15 cellular contexts compared by ENCODE assay signal in the genomic region with DNA sequence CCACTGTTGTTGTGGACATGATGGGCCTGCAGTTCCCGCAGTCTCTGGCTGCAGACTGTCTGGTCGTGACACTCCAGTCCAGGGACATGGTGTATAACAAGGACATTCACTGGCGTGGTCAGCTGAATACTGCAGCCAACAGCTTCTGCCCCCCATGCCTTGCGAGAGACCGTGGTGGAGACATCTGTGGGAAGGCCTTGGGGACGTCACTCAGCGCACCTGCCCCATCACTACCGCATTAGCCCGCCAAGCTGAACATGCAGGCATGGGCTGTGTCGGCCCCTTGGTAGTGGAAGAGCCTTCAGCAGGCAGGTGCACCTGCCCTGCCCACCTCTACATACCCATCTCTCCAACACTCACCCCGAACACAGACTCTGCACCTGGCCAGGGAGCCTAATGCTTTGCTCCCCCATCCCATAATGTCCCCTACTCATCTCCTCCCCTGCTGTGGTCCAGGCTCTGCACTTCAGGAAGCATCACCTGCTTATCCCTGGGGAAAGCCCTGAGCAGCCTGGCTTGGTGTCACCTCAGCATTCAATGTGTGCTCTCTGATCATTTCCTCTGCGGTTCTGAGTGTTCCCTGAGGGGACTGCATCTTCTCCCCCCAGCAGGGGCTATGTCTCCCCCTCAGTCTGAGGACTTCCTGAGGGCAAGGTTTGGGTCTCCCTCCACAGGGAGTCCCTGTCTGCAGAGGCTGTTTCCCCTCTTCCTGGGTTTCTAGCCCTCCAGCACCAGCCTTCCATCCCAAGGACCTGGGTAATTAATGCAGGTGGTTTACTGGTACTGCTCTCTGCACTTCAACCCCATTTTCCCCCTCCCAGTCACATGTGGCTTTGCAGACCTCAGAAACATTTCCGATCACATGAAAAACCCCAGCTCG. TPM values are rescaled to one million over a fixed set of nuclear protein-coding genes. Genes with fewer than 3 reads are reported as not detected.
DNase-seq lines count a peak whose midpoint lies in the region; ATAC-seq, FAIRE-seq and TF ChIP-seq lines count a peak whose summit lies in the region.
"Had no signal": no experiment of that assay in that cellular context is flagged by ENCODE, and none has a peak within 500 bp of the region (broad histone marks: within the 10 kb centered on the region; RNA-seq: fewer than 3 reads in every experiment).

No MANE protein-coding gene starts in this region.

- peak; percentile 54 for ATAC-seq in GM12878
- no peak for ATAC-seq in HG03045 (IDR thresholded peaks at IDR 0.05; ENCODE audit: unreplicated experiment)
- no peak for ATAC-seq in GM19035 (IDR thresholded peaks at IDR 0.05; ENCODE audit: unreplicated experiment)
- no peak for ATAC-seq in HG03280 (IDR thresholded peaks at IDR 0.05; ENCODE audit: unreplicated experiment)
- ATAC-seq: left lobe of liver had no signal

- H3K36me3 Mint-ChIP-seq in activated naive CD4-positive, alpha-beta T cell treated with anti-CD3 and anti-CD28 coated beads, Interleukin-2, amount 50 U/mL, for 24 hours = no peaks in the 10 kb centered on the region

- in situ Hi-C loops in GM12878 (cut with MboI) = no loop called here

- peak overlapping the region; percentile 45 for H2AFZ ChIP-seq in GM12878 (ENCODE audit: control insufficient read depth, low read depth, low read length)

- TF ChIP-seq RAD21 in GM12878 (IDR thresholded peaks at IDR 0.05; ENCODE audit: insufficient read depth, low read depth, low read length) = no peak

- TF ChIP-seq EP300 in GM12878 (IDR thresholded peaks at IDR 0.05; ENCODE audit: borderline replicate concordance in 1 of 2, control insufficient read depth in 1 of 2, low read depth in 2 of 2, low read length in 2 of 2) = peak; percentile 29 to 36; a peak in 3 of 4 replicates

- H3K9me3 ChIP-seq in GM12878 (replicated peaks; ENCODE audit: control insufficient read depth, insufficient read depth, low read length) = no peaks in the 10 kb centered on the region

- no TSS peak for BruUV-seq in GM12878 (replicated peaks; lab: Mats Ljungman, UMichigan)

- peaks cover 32% of the 10 kb centered on the region for H3K4me1 ChIP-seq in GM12878 (ENCODE audit: control insufficient read depth, insufficient read depth, low read length)

- no peak for TF ChIP-seq CTCF in GM12878 (IDR thresholded peaks at IDR 0.05 in 2 of 3, conservative IDR thresholded peaks at IDR 0.05 in 1 of 3; ENCODE audit: control insufficient read depth in 2 of 3, extremely low read depth in 1 of 3, insufficient read depth in 1 of 3, low read depth in 3 of 3, low read length in 3 of 3)

- H4K20me1 ChIP-seq in GM12878 (ENCODE audit: control insufficient read depth, insufficient read depth) = no peaks in the 10 kb centered on the region

- SMC1A ChIA-PET in GM12878 (lab: Charles Lee; ENCODE audit: uncharacterized antibody, unreplicated experiment) = interaction anchor here (0.7 to 4.9 kb wide), 20 partner anchors 8 to 398 kb away, joined by 3 to 27 read pairs (median 4); partner anchors contain the start of gene S100A6

- H3K4me3 Mint-ChIP-seq in activated naive CD4-positive, alpha-beta T cell treated with anti-CD3 and anti-CD28 coated beads, Interleukin-2, amount 50 U/mL, for 24 hours = peak overlapping the region; percentile 57

- peak overlapping the region; percentile 79 for H3K4me2 ChIP-seq in GM12878 (ENCODE audit: control insufficient read depth, insufficient read depth)

- H3K4me3 ChIP-seq in GM12878 = peak overlapping the region; percentile 5; the same call in 1 of the 2 replicates

- H3K27me3 ChIP-seq in GM12878 (replicated peaks in 1 of 2; ENCODE audit: control insufficient read depth in 2 of 2, insufficient read depth in 2 of 2, low read length in 1 of 2) = no peaks in the 10 kb centered on the region

- POLR2A ChIA-PET in GM12878 (lab: Charles Lee) = interaction anchor here (0.5 to 2.6 kb wide), 10 partner anchors 9 to 1205 kb away, joined by 3 to 10 read pairs (median 4); no protein-coding TSS in a partner anchor

- H3K27me3 Mint-ChIP-seq in activated naive CD4-positive, alpha-beta T cell treated with anti-CD3 and anti-CD28 coated beads, Interleukin-2, amount 50 U/mL, for 24 hours = peaks cover 10% of the 10 kb centered on the region

- no peak for FAIRE-seq in GM12878 (lab: Jason Lieb, UNC)
- FAIRE-seq: endometrium, G401.6, H1, urothelium cell line had no signal

- H3K27ac ChIP-seq in GM12878 (ENCODE audit: control insufficient read depth, insufficient read depth) = peak overlapping the region; percentile 86

- no peaks in the 10 kb centered on the region for H3K9me3 Mint-ChIP-seq in activated naive CD4-positive, alpha-beta T cell treated with anti-CD3 and anti-CD28 coated beads, Interleukin-2, amount 50 U/mL, for 24 hours

- 35% methylated on average over 14 of the region's 14 CpGs for WGBS in GM12878 (ENCODE audit: insufficient coverage, insufficient replicate concordance, low lambda C conversion rate, missing lambda C conversion rate)

- no peak for DNase-seq in activated naive CD4-positive, alpha-beta T cell treated with anti-CD3 and anti-CD28 coated beads, Interleukin-2, amount 50 U/mL, for 16 hours
- DNase-seq in NCI-H1417 (lab: John Stamatoyannopoulos, UW) (peak; percentile 60 to 90 (median 77)), GM12878 (ENCODE audit: low read depth, low spot score) (peak; percentile 51), foreskin melanocyte (no peak)

- RAD21 ChIA-PET in GM12878 (lab: Charles Lee; ENCODE audit: unreplicated experiment) = interaction anchor here (0.5 to 4.0 kb wide), 20 partner anchors 8 to 398 kb away, joined by 3 to 26 read pairs (median 4); partner anchors contain the start of genes PGLYRP3 and S100A2

- no peak overlapping the region for H3K27ac Mint-ChIP-seq in activated naive CD4-positive, alpha-beta T cell treated with anti-CD3 and anti-CD28 coated beads, Interleukin-2, amount 50 U/mL, for 24 hours

- CTCF ChIA-PET in GM12878 (lab: Yijun Ruan, JAX) = interaction anchor here (0.6 to 5.8 kb wide), 20 partner anchors 8 to 1997 kb away, joined by 3 to 54 read pairs (median 4); partner anchors contain the start of gene PGLYRP3

- H3K79me2 ChIP-seq in GM12878 (ENCODE audit: control insufficient read depth, insufficient read depth, low read length) = peaks cover 17% of the 10 kb centered on the region

- intact Hi-C loops in GM12878 (cut with micrococcal nuclease; ENCODE audit: unreplicated experiment) = no loop called here

- no peaks in the 10 kb centered on the region for H3K36me3 ChIP-seq in GM12878 (ENCODE audit: control insufficient read depth in 2 of 2, insufficient read depth in 2 of 2, low read length in 1 of 2)

- peak overlapping the region; percentile 70 for H3K9ac ChIP-seq in GM12878 (ENCODE audit: control insufficient read depth, insufficient read depth, low read length)

- no peak for TF ChIP-seq POLR2A in GM12878 (IDR thresholded peaks at IDR 0.05; ENCODE audit: low read depth, low read length)

- peaks cover 33% of the 10 kb centered on the region for H3K4me1 Mint-ChIP-seq in activated naive CD4-positive, alpha-beta T cell treated with anti-CD3 and anti-CD28 coated beads, Interleukin-2, amount 50 U/mL, for 24 hours

RNA-seq across cellular contexts. Expression of gene PGLYRP4, which starts 3.2 kb away (rescaled TPM):
- total RNA-seq in GM12878 (2013; cell fraction: nucleolus; rRNA removed) = 13.4 and 14.3 TPM in 2 replicates
- total RNA-seq in GM12878 (2014; rRNA removed) (0.38 and 0.45 TPM in 2 replicates), GM12878 (2014; rRNA removed; fragmentation: Illumina TruSeq; extraction: Trizol) (0.22 and 0.32 TPM in 2 replicates), GM12878 (2021) (0.44 and 0.74 TPM in 2 replicates)
- 0.54 TPM for polyA plus RNA-seq in GM12878 (2011; ENCODE audit: low read depth)
- polyA plus RNA-seq in GM12878 (2011; rRNA removed) (1.6 and 3.0 TPM in 2 replicates), GM12878 (2014; fragmentation: Illumina TruSeq; extraction: Trizol) (0.48 and 0.65 TPM in 2 replicates), GM12878 (2014; fragmentation: Nextera tagmentation; extraction: Ambion mirVana) (under 1 TPM; 0.37 to 0.50 TPM), GM12878 (2014; rRNA removed) (0.44 and 0.55 TPM in 2 replicates), GM12878 (2016; fragmentation: Nextera tagmentation; extraction: Ambion mirVana) (under 1 TPM; 0.28 to 0.43 TPM)
- polyA plus RNA-seq in GM12878 (2011; cell fraction: cytosol; rRNA removed) = 4.2 and 4.6 TPM in 2 replicates
- 7.1 and 15.8 TPM in 2 replicates for polyA plus RNA-seq in GM12878 (2011; cell fraction: nucleus; rRNA removed)
- polyA plus RNA-seq in GM12878 (2012) = 0.43 and 1.2 TPM in 2 replicates
- polyA minus RNA-seq in GM12878 (2011; rRNA and poly(A)+ RNA removed) = 6.4 and 7.3 TPM in 2 replicates
- 0.53 TPM in 1 of 2 replicates, not detected in the other for polyA minus RNA-seq in GM12878 (2011; cell fraction: cytosol; rRNA and poly(A)+ RNA removed)
- polyA minus RNA-seq in GM12878 (2011; cell fraction: nucleus; rRNA and poly(A)+ RNA removed) = 6.3 and 6.9 TPM in 2 replicates
- total RNA-seq: H1, left lobe of liver, skeletal muscle tissue had no signal
- polyA plus RNA-seq: H1, neural cell had no signal

RNA-seq across cellular contexts. Expression of gene S100A9, which starts 12.2 kb away (rescaled TPM):
- total RNA-seq in GM12878 (2013; cell fraction: nucleolus; rRNA removed) = not detected in 2 replicates
- 0.68 and 1.3 TPM in 2 replicates for total RNA-seq in GM12878 (2014; rRNA removed)
- 0.37 TPM in 1 of 2 replicates, not detected in the other for total RNA-seq in GM12878 (2014; rRNA removed; fragmentation: Illumina TruSeq; extraction: Trizol)
- total RNA-seq in GM12878 (2021) = 0.37 and 0.41 TPM in 2 replicates
- not detected for polyA plus RNA-seq in GM12878 (2011; ENCODE audit: low read depth)
- 1.4 and 1.7 TPM in 2 replicates for polyA plus RNA-seq in GM12878 (2011; rRNA removed)
- 0.77 and 1.6 TPM in 2 replicates for polyA plus RNA-seq in GM12878 (2011; cell fraction: cytosol; rRNA removed)
- polyA plus RNA-seq in GM12878 (2011; cell fraction: nucleus; rRNA removed) = 0.42 and 0.87 TPM in 2 replicates
- polyA plus RNA-seq in GM12878 (2012) = not detected in 2 replicates
- 0.22 TPM in 1 of 2 replicates, not detected in the other for polyA plus RNA-seq in GM12878 (2014; fragmentation: Illumina TruSeq; extraction: Trizol)
- under 1 TPM in 1 of 2 experiments, not detected in 1; 0.49 TPM for polyA plus RNA-seq in GM12878 (2014; fragmentation: Nextera tagmentation; extraction: Ambion mirVana)
- 1.4 and 1.5 TPM in 2 replicates for polyA plus RNA-seq in GM12878 (2014; rRNA removed)
- under 1 TPM in 1 of 2 experiments, not detected in 1; 0.31 TPM for polyA plus RNA-seq in GM12878 (2016; fragmentation: Nextera tagmentation; extraction: Ambion mirVana)
- polyA minus RNA-seq in GM12878 (2011; rRNA and poly(A)+ RNA removed) = not detected in 2 replicates
- not detected in 2 replicates for polyA minus RNA-seq in GM12878 (2011; cell fraction: cytosol; rRNA and poly(A)+ RNA removed)
- not detected in 2 replicates for polyA minus RNA-seq in GM12878 (2011; cell fraction: nucleus; rRNA and poly(A)+ RNA removed)
- total RNA-seq: H1 had no signal
- polyA plus RNA-seq: H1, neural cell had no signal

RNA-seq across cellular contexts. Expression of gene S100A12, which starts 30.0 kb away (rescaled TPM):
- total RNA-seq in GM12878 (2013; cell fraction: nucleolus; rRNA removed) = not detected in 2 replicates
- total RNA-seq in GM12878 (2014; rRNA removed) = not detected in 2 replicates
- total RNA-seq in GM12878 (2014; rRNA removed; fragmentation: Illumina TruSeq; extraction: Trizol) = not detected in 2 replicates
- total RNA-seq in GM12878 (2021) = not detected in 2 replicates
- polyA plus RNA-seq in GM12878 (2011; ENCODE audit: low read depth) = not detected
- polyA plus RNA-seq in GM12878 (2011; rRNA removed) = not detected in 2 replicates
- polyA plus RNA-seq in GM12878 (2011; cell fraction: cytosol; rRNA removed) = not detected in 2 replicates
- not detected in 2 replicates for polyA plus RNA-seq in GM12878 (2011; cell fraction: nucleus; rRNA removed)
- not detected in 2 replicates for polyA plus RNA-seq in GM12878 (2012)
- polyA plus RNA-seq in GM12878 (2014; fragmentation: Illumina TruSeq; extraction: Trizol) = not detected in 2 replicates
- not detected for polyA plus RNA-seq in GM12878 (2014; fragmentation: Nextera tagmentation; extraction: Ambion mirVana)
- polyA plus RNA-seq in GM12878 (2014; rRNA removed) = not detected in 2 replicates
- not detected for polyA plus RNA-seq in GM12878 (2016; fragmentation: Nextera tagmentation; extraction: Ambion mirVana)
- polyA minus RNA-seq in GM12878 (2011; rRNA and poly(A)+ RNA removed) = not detected in 2 replicates
- not detected in 2 replicates for polyA minus RNA-seq in GM12878 (2011; cell fraction: cytosol; rRNA and poly(A)+ RNA removed)
- not detected in 2 replicates for polyA minus RNA-seq in GM12878 (2011; cell fraction: nucleus; rRNA and poly(A)+ RNA removed)
- total RNA-seq: H1 had no signal
- polyA plus RNA-seq: H1, neural cell had no signal

RNA-seq across cellular contexts. Expression of gene PGLYRP3, which starts 32.7 kb away (rescaled TPM):
- total RNA-seq in GM12878 (2013; cell fraction: nucleolus; rRNA removed) = 3.9 and 5.7 TPM in 2 replicates
- not detected in 2 replicates for total RNA-seq in GM12878 (2014; rRNA removed)
- not detected in 2 replicates for total RNA-seq in GM12878 (2014; rRNA removed; fragmentation: Illumina TruSeq; extraction: Trizol)
- 0.29 TPM in 1 of 2 replicates, not detected in the other for total RNA-seq in GM12878 (2021)
- polyA plus RNA-seq in GM12878 (2011; ENCODE audit: low read depth) = not detected
- 0.19 and 0.49 TPM in 2 replicates for polyA plus RNA-seq in GM12878 (2011; rRNA removed)
- polyA plus RNA-seq in GM12878 (2011; cell fraction: cytosol; rRNA removed) = 0.42 and 0.53 TPM in 2 replicates
- polyA plus RNA-seq in GM12878 (2011; cell fraction: nucleus; rRNA removed) = 1.6 TPM in 2 replicates
- 0.27 and 0.28 TPM in 2 replicates for polyA plus RNA-seq in GM12878 (2012)
- polyA plus RNA-seq in GM12878 (2014; fragmentation: Illumina TruSeq; extraction: Trizol) = 0.18 TPM in 1 of 2 replicates, not detected in the other
- not detected for polyA plus RNA-seq in GM12878 (2014; fragmentation: Nextera tagmentation; extraction: Ambion mirVana)
- polyA plus RNA-seq in GM12878 (2014; rRNA removed) = 0.22 TPM in 1 of 2 replicates, not detected in the other
- polyA plus RNA-seq in GM12878 (2016; fragmentation: Nextera tagmentation; extraction: Ambion mirVana) = under 1 TPM in 1 of 2 experiments, not detected in 1; 0.10 TPM
- polyA minus RNA-seq in GM12878 (2011; rRNA and poly(A)+ RNA removed) = 1.2 and 1.3 TPM in 2 replicates
- polyA minus RNA-seq in GM12878 (2011; cell fraction: cytosol; rRNA and poly(A)+ RNA removed) = not detected in 2 replicates
- polyA minus RNA-seq in GM12878 (2011; cell fraction: nucleus; rRNA and poly(A)+ RNA removed) = 1.5 and 1.7 TPM in 2 replicates
- total RNA-seq: H1, left lobe of liver, skeletal muscle tissue had no signal
- polyA plus RNA-seq: H1, neural cell had no signal

RNA-seq across cellular contexts. Expression of gene S100A8, which starts 45.4 kb away (rescaled TPM):
- total RNA-seq in GM12878 (2013; cell fraction: nucleolus; rRNA removed) = not detected in 2 replicates
- total RNA-seq in GM12878 (2014; rRNA removed) (not detected in 2 replicates), GM12878 (2014; rRNA removed; fragmentation: Illumina TruSeq; extraction: Trizol) (not detected in 2 replicates), GM12878 (2021) (not detected in 2 replicates)
- polyA plus RNA-seq in GM12878 (2011; ENCODE audit: low read depth) = not detected
- polyA plus RNA-seq in GM12878 (2011; rRNA removed) (not detected in 2 replicates), GM12878 (2014; fragmentation: Illumina TruSeq; extraction: Trizol) (not detected in 2 replicates), GM12878 (2014; fragmentation: Nextera tagmentation; extraction: Ambion mirVana) (not detected), GM12878 (2014; rRNA removed) (not detected in 2 replicates), GM12878 (2016; fragmentation: Nextera tagmentation; extraction: Ambion mirVana) (under 1 TPM in 1 of 2 experiments, not detected in 1; 0.28 TPM)
- polyA plus RNA-seq in GM12878 (2011; cell fraction: cytosol; rRNA removed) = not detected in 2 replicates
- polyA plus RNA-seq in GM12878 (2011; cell fraction: nucleus; rRNA removed) = not detected in 2 replicates
- not detected in 2 replicates for polyA plus RNA-seq in GM12878 (2012)
- polyA minus RNA-seq in GM12878 (2011; rRNA and poly(A)+ RNA removed) = not detected in 2 replicates
- polyA minus RNA-seq in GM12878 (2011; cell fraction: cytosol; rRNA and poly(A)+ RNA removed) = not detected in 2 replicates
- not detected in 2 replicates for polyA minus RNA-seq in GM12878 (2011; cell fraction: nucleus; rRNA and poly(A)+ RNA removed)
- total RNA-seq: H1 had no signal
- polyA plus RNA-seq: H1, neural cell had no signal

Comparison
In these comparisons a context has a peak if more than half of its experiments do, and no peak if none do; other contexts are left out.
1. DNase-seq: peak in NCI-H1417 (3 of 3) and GM12878 (single experiment); none in activated naive CD4-positive, alpha-beta T cell treated with anti-CD3 and anti-CD28 coated beads, Interleukin-2, amount 50 U/mL, for 16 hours (single experiment) and foreskin melanocyte (single experiment).